In genomic region chr11:36309779-36310178, GRCh38 we compare ENCODE assay signal across 16 cellular contexts.
"Had no signal": no experiment of that assay in that cellular context is flagged by ENCODE, and none has a peak within 500 bp of the region (broad histone marks: within the 10 kb centered on the region; RNA-seq: fewer than 3 reads in every experiment).

No MANE protein-coding gene starts in this region.

- ATAC-seq: gastrocnemius medialis; natural killer cell; stimulated activated naive CD8-positive, alpha-beta T cell treated with anti-CD3 and anti-CD28 coated beads, Interleukin-15, Interleukin-2, amounts not matched to agents 100 U/mL and 50 U/mL, for 24 hours; WTC11 had no signal

- FAIRE-seq: endometrium had no signal

- H3K4me1 ChIP-seq: gastrocnemius medialis, prostate gland had no signal

- H3K27ac ChIP-seq: gastrocnemius medialis, ovary, prostate gland, spleen had no signal

- H3K27me3 ChIP-seq: gastrocnemius medialis, ovary, spleen had no signal

- DNase-seq: activated CD4-positive, alpha-beta memory T cell treated with anti-CD3 and anti-CD28 coated beads for 36 hours; activated CD4-positive, alpha-beta T cell treated with anti-CD3 and anti-CD28 coated beads for 4 hours; activated naive CD4-positive, alpha-beta T cell treated with anti-CD3 and anti-CD28 coated beads, Interleukin-2, amount 10 ng/mL, durations not matched to agents 7 days and 5 days; activated T-cell treated with anti-CD3 and anti-CD28 coated beads, Interleukin-2, amount 50 U/mL, for 48 hours; effector CD4-positive, alpha-beta T cell; gastrocnemius medialis; midbrain; natural killer cell; ovary; spleen; stimulated activated CD4-positive, alpha-beta T cell treated with anti-CD3 and anti-CD28 coated beads, Interleukin-4, amount 100 ng/mL, for 1 hour; stimulated activated naive CD8-positive, alpha-beta T cell treated with anti-CD3 and anti-CD28 coated beads, Interleukin-15, Interleukin-2, amounts not matched to agents 100 U/mL and 50 U/mL, for 24 hours; T1000 had no signal

- H3K4me3 ChIP-seq: gastrocnemius medialis, ovary, prostate gland, spleen had no signal

- H3K9me3 ChIP-seq: gastrocnemius medialis, ovary, prostate gland, spleen had no signal

- H3K36me3 ChIP-seq: gastrocnemius medialis, ovary, prostate gland, spleen had no signal
